24 cellular contexts compared by ENCODE assay signal in the genomic region with DNA sequence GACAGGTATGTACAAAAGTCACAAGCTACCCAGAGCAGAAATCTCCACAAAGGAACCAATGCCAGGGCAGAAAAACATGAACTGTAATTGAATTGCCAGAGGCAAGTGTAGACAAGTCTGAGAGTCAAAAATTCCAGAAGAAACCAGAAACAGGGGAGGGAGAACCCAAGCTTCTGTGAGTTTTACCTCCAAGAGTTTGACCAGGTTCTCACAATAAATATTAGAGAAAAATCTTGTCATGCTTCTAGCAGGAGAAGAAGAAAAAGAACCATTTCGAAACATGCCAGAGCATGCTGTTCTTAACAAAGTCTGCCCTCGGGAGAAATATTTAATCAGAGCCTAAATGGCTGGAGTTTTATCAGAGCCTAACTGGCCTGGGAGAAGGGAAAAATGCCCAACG. TPM values are rescaled to one million over a fixed set of nuclear protein-coding genes. Genes with fewer than 3 reads are reported as not detected.
DNase-seq lines count a peak whose midpoint lies in the region; ATAC-seq and TF ChIP-seq lines count a peak whose summit lies in the region.
"Had no signal": no experiment of that assay in that cellular context is flagged by ENCODE, and none has a peak within 500 bp of the region (broad histone marks: within the 10 kb centered on the region; RNA-seq: fewer than 3 reads in every experiment).

No MANE protein-coding gene starts in this region.

- ATAC-seq in RWPE2 (ENCODE audit: low read depth) = peak; percentile 82
- ATAC-seq in T-cell (replicated peaks in 1 of 4) = no peak
- ATAC-seq: activated naive CD4-positive, alpha-beta T cell treated with anti-CD3 and anti-CD28 coated beads, Interleukin-2, amount 50 U/mL, for 72 hours; psoas muscle had no signal

- no peaks in the 10 kb centered on the region for H3K79me2 ChIP-seq in mesendoderm (ENCODE audit: control insufficient read depth, insufficient read depth, low read length)

- H4K5ac ChIP-seq in mesendoderm (ENCODE audit: low read length) = no peak overlapping the region

- H2BK5ac ChIP-seq in mesendoderm (ENCODE audit: low read length) = no peak overlapping the region

- peak overlapping the region; percentile 41 for H3K18ac ChIP-seq in mesendoderm (ENCODE audit: low read length)

- no peaks in the 10 kb centered on the region for H3K79me1 ChIP-seq in mesendoderm (ENCODE audit: low read length)

- no peak overlapping the region for H2BK15ac ChIP-seq in mesendoderm (replicated peaks; ENCODE audit: low read depth)

- H3K4me1 ChIP-seq in RWPE2 (ENCODE audit: insufficient read depth, poor library complexity, severe bottlenecking) (peaks cover 21% of the 10 kb centered on the region), mesendoderm (ENCODE audit: control insufficient read depth, low read depth, low read length) (no peaks in the 10 kb centered on the region)
- H3K4me1 ChIP-seq: psoas muscle, transverse colon had no signal

- H3K27ac Mint-ChIP-seq in T-cell = no peak overlapping the region
- H3K27ac Mint-ChIP-seq: CD4-positive, alpha-beta memory T cell; T-helper 2 cell treated with Interferon-gamma antibody and Interleukin-4, amounts not matched to agents 5 μg/mL and 100 μg/mL, for 36 hours had no signal

- no peak overlapping the region for H2BK120ac ChIP-seq in mesendoderm (ENCODE audit: low read depth, low read length)

- no peak overlapping the region for H4K8ac ChIP-seq in mesendoderm (ENCODE audit: low read depth, low read length)

- H3K27ac ChIP-seq in RWPE2 (ENCODE audit: poor library complexity, severe bottlenecking) (peak overlapping the region; percentile 91), mesendoderm (ENCODE audit: low read depth, low read length) (no peak overlapping the region)
- H3K27ac ChIP-seq: KMS-11, psoas muscle, transverse colon had no signal

- H3K4ac ChIP-seq in mesendoderm (ENCODE audit: low read depth, low read length) = no peak overlapping the region

- POLR2A ChIA-PET in T-cell (lab: Charles Lee) = no interaction called here

- no peaks in the 10 kb centered on the region for H3K9me3 ChIP-seq in RWPE2 (ENCODE audit: severe bottlenecking)
- H3K9me3 ChIP-seq: psoas muscle, transverse colon had no signal

- H3K9me3 Mint-ChIP-seq in T-cell = no peaks in the 10 kb centered on the region
- H3K9me3 Mint-ChIP-seq: activated naive CD4-positive, alpha-beta T cell treated with anti-CD3 and anti-CD28 coated beads, Interleukin-2, amount 50 U/mL, for 72 hours; CD4-positive, alpha-beta memory T cell; central memory CD8-positive, alpha-beta T cell; T-helper 2 cell treated with Interferon-gamma antibody and Interleukin-4, amounts not matched to agents 5 μg/mL and 100 μg/mL, for 36 hours had no signal

- no peak overlapping the region for H3K4me2 ChIP-seq in mesendoderm (ENCODE audit: low read length)
- H3K4me2 ChIP-seq: KMS-11 had no signal

- peak; percentile 4 for DNase-seq in EH (ENCODE audit: low read depth)
- no peak for DNase-seq in RWPE2 (ENCODE audit: low spot score)
- peak; percentile 80 for DNase-seq in epithelial cell of esophagus (ENCODE audit: low read depth)
- DNase-seq in mesendoderm = no peak
- DNase-seq in NK-92 (lab: John Stamatoyannopoulos, UW; ENCODE audit: unreplicated experiment) = no peak
- DNase-seq in head of caudate nucleus = no peak
- DNase-seq in SHP77 (lab: John Stamatoyannopoulos, UW) = no peak
- no peak for DNase-seq in T-cell
- DNase-seq: activated CD4-positive, alpha-beta T cell treated with anti-CD3 and anti-CD28 coated beads, Interleukin-2, amount 50 U/mL, for 1 hour; AML-193; aorta; CD4-positive, alpha-beta memory T cell; DMS153; GDM1; GOT3; NCI-H1694 treated with DMSO at 0.1 percent for 48 hours; psoas muscle; stimulated activated CD8-positive, alpha-beta memory T cell treated with anti-CD3 and anti-CD28 coated beads, Interleukin-4, amount 100 ng/mL, for 48 hours; transverse colon had no signal

- no peak overlapping the region for H2AK5ac ChIP-seq in mesendoderm (ENCODE audit: low read length)

- H3K9ac ChIP-seq in mesendoderm (ENCODE audit: low read length) = no peak overlapping the region
- H3K9ac ChIP-seq: KMS-11 had no signal

- no peak overlapping the region for H3K56ac ChIP-seq in mesendoderm (ENCODE audit: low read length)

- H3K27me3 ChIP-seq in RWPE2 (ENCODE audit: insufficient read depth, poor library complexity, severe bottlenecking) (no peaks in the 10 kb centered on the region), mesendoderm (ENCODE audit: insufficient read depth, low read length, poor library complexity) (no peaks in the 10 kb centered on the region)
- H3K27me3 ChIP-seq: transverse colon had no signal

- no peak overlapping the region for H3K4me3 ChIP-seq in RWPE2 (ENCODE audit: severe bottlenecking)
- no peak overlapping the region for H3K4me3 ChIP-seq in epithelial cell of esophagus (ENCODE audit: low read length)
- H3K4me3 ChIP-seq in mesendoderm (ENCODE audit: low read length) = no peak overlapping the region
- H3K4me3 ChIP-seq: psoas muscle, transverse colon had no signal

- H3K36me3 ChIP-seq in RWPE2 (ENCODE audit: low read depth) = peaks cover 5% of the 10 kb centered on the region; the same call in 1 of the 2 replicates
- no peaks in the 10 kb centered on the region for H3K36me3 ChIP-seq in mesendoderm (ENCODE audit: control insufficient read depth, insufficient read depth, low read length)
- H3K36me3 ChIP-seq: transverse colon had no signal

- no peak for TF ChIP-seq CTCF in RWPE2 (IDR thresholded peaks at IDR 0.05; ENCODE audit: poor library complexity, severe bottlenecking)
- TF ChIP-seq CTCF in epithelial cell of esophagus (IDR thresholded peaks at IDR 0.05; ENCODE audit: insufficient read depth, low read depth, low read length, missing control alignments) = no peak

- intact Hi-C loops in head of caudate nucleus (cut with DNase I) = no loop called here

- no CpG with 5 or more reads among the region's 3 CpGs for WGBS in mesendoderm (ENCODE audit: extremely low coverage, insufficient coverage, low lambda C conversion rate)

- H3K36me3 Mint-ChIP-seq in T-cell = peaks cover 17% of the 10 kb centered on the region
- H3K36me3 Mint-ChIP-seq: activated naive CD4-positive, alpha-beta T cell treated with anti-CD3 and anti-CD28 coated beads, Interleukin-2, amount 50 U/mL, for 72 hours had no signal

- H3K23ac ChIP-seq in mesendoderm (ENCODE audit: low read length) = no peak overlapping the region

- no peaks in the 10 kb centered on the region for H3K4me1 Mint-ChIP-seq in T-cell
- H3K4me1 Mint-ChIP-seq: central memory CD8-positive, alpha-beta T cell had no signal

- H3K27me3 Mint-ChIP-seq in T-cell = no peaks in the 10 kb centered on the region
- H3K27me3 Mint-ChIP-seq: CD4-positive, alpha-beta memory T cell; central memory CD8-positive, alpha-beta T cell had no signal

- CTCF ChIA-PET in T-cell (lab: Charles Lee) = interaction anchor here in 1 of 2 donors (0.6 kb wide), 1 partner anchor 69 kb away, joined by 3 read pairs; no protein-coding TSS in a partner anchor

- H3K4me3 Mint-ChIP-seq in T-cell = no peak overlapping the region
- H3K4me3 Mint-ChIP-seq: CD4-positive, alpha-beta memory T cell; central memory CD8-positive, alpha-beta T cell; T-helper 2 cell treated with Interferon-gamma antibody and Interleukin-4, amounts not matched to agents 5 μg/mL and 100 μg/mL, for 36 hours had no signal

RNA-seq across cellular contexts. Expression of gene AP3B2, which starts 32.5 kb away (rescaled TPM):
- 24.6 TPM for polyA plus RNA-seq in mesendoderm (2013, experiment 1 of 2)
- polyA plus RNA-seq in mesendoderm (2013, experiment 2 of 2) = 25.2 TPM
- 1 to 10 TPM in 2 of 5 donors, under 1 TPM in 3; 0.23 to 5.8 (median 0.76) TPM for total RNA-seq in T-cell
- total RNA-seq: HT1080 had no signal
- polyA plus RNA-seq: CD4-positive, alpha-beta memory T cell had no signal

Comparison
In these comparisons a context has a peak if more than half of its experiments do, and no peak if none do; other contexts are left out.
1. DNase-seq: peak in EH (single experiment) and epithelial cell of esophagus (single experiment); none in RWPE2 (single experiment), mesendoderm (single experiment), NK-92 (single experiment), head of caudate nucleus (0 of 42), SHP77 (0 of 2) and T-cell (0 of 34).